8 cellular contexts compared by ENCODE assay signal in genomic region chr18:63161032-63161727, GRCh38.
DNase-seq lines count a peak whose midpoint lies in the region; ATAC-seq and TF ChIP-seq lines count a peak whose summit lies in the region.

No MANE protein-coding gene starts in this region.

- H3K9me3 ChIP-seq in OCI-LY7 (ENCODE audit: low read length) (no peaks in the 10 kb centered on the region), testis (no peaks in the 10 kb centered on the region)

- no peak for TF ChIP-seq CTCF in GM06990 (IDR thresholded peaks at IDR 0.05; ENCODE audit: insufficient read depth, low read length, poor library complexity, severe bottlenecking)
- no peak for TF ChIP-seq CTCF in OCI-LY7 (conservative IDR thresholded peaks at IDR 0.05; ENCODE audit: low read length)
- no peak for TF ChIP-seq CTCF in testis (IDR thresholded peaks at IDR 0.05)

- 83% methylated on average over 6 of the region's 6 CpGs for WGBS in testis, 2 donors

- H3K9me3 Mint-ChIP-seq in effector memory CD8-positive, alpha-beta T cell: peaks cover 2 to 7% of the 10 kb centered on the region in 2 donors

- H3K4me1 Mint-ChIP-seq in effector memory CD8-positive, alpha-beta T cell (ENCODE audit: low read depth in 2 of 2): peaks cover 76 to 84% of the 10 kb centered on the region in 2 donors

- H3K9me2 ChIP-seq in OCI-LY7 (ENCODE audit: insufficient read depth, low read length): no peaks in the 10 kb centered on the region

- peak; percentile 18 for ATAC-seq in GM21447 (IDR thresholded peaks at IDR 0.05; ENCODE audit: unreplicated experiment)
- ATAC-seq in effector memory CD8-positive, alpha-beta T cell (replicated peaks): peak; percentile 53

- peak overlapping the region; percentile 62 for H3K27ac ChIP-seq in OCI-LY7 (ENCODE audit: low read depth, low read length, poor library complexity, severe bottlenecking)
- peak overlapping the region; percentile 27 to 47 for H3K27ac ChIP-seq in testis

- H3K36me3 ChIP-seq in GM06990 (ENCODE audit: control insufficient read depth, insufficient read depth, low read length) (no peaks in the 10 kb centered on the region; the same call in 1 of the 2 replicates), OCI-LY7 (ENCODE audit: insufficient read depth, low read length) (no peaks in the 10 kb centered on the region), testis (ENCODE audit: low read depth, missing control alignments) (no peaks in the 10 kb centered on the region)

- H3K27ac Mint-ChIP-seq in effector memory CD8-positive, alpha-beta T cell: peak overlapping the region; percentile 97 to 99

- H3K4me3 ChIP-seq in GM06990 (replicated peaks; ENCODE audit: low read depth, low read length) (peak overlapping the region; percentile 51), OCI-LY7 (ENCODE audit: low read depth, low read length, poor library complexity, severe bottlenecking) (peak overlapping the region; percentile 38), testis (no peak overlapping the region)

- H3K27me3 ChIP-seq in GM06990 (replicated peaks; ENCODE audit: control insufficient read depth, insufficient read depth, low read length) (no peaks in the 10 kb centered on the region), testis (no peaks in the 10 kb centered on the region)

- peak overlapping the region; percentile 75 to 79 for H3K4me3 Mint-ChIP-seq in effector memory CD8-positive, alpha-beta T cell

- H2AFZ ChIP-seq in OCI-LY7 (ENCODE audit: low read length): peak overlapping the region; percentile 98; the same call in 1 of the 2 replicates

- no TSS peak for BruUV-seq in OCI-LY7 (replicated peaks; lab: Mats Ljungman, UMichigan)

- H3K4me1 ChIP-seq in OCI-LY7 (ENCODE audit: insufficient read depth, low read length, poor library complexity, severe bottlenecking): peaks cover 69% of the 10 kb centered on the region
- peaks cover 27% of the 10 kb centered on the region for H3K4me1 ChIP-seq in testis

- H3K27me3 Mint-ChIP-seq in effector memory CD8-positive, alpha-beta T cell: no peaks in the 10 kb centered on the region

- intact Hi-C loops in OCI-LY7 (cut with micrococcal nuclease; ENCODE audit: unreplicated experiment): no loop called here
- intact Hi-C loops in testis (cut with DNase I; ENCODE audit: low total_unique reads): no loop called here

- no peaks in the 10 kb centered on the region for H3K79me2 ChIP-seq in OCI-LY7 (ENCODE audit: insufficient read depth, low read depth, low read length)

- peak overlapping the region; percentile 90 for H3K4me2 ChIP-seq in OCI-LY7 (ENCODE audit: low read length)

- no peak for TF ChIP-seq POLR2A in testis (IDR thresholded peaks at IDR 0.05)

- H4K20me1 ChIP-seq in OCI-LY7 (ENCODE audit: insufficient read depth, low read length): no peaks in the 10 kb centered on the region

- CTCF ChIA-PET in OCI-LY7 (lab: Charles Lee; ENCODE audit: unreplicated experiment): no interaction called here

- peaks cover 23% of the 10 kb centered on the region for H3K36me3 Mint-ChIP-seq in effector memory CD8-positive, alpha-beta T cell (ENCODE audit: insufficient read depth)

- DNase-seq in GM06990 (ENCODE audit: extremely low read depth, insufficient read length): peak; percentile 60
- DNase-seq in OCI-LY7 (ENCODE audit: low spot score): peak; percentile 42
- DNase-seq in effector memory CD8-positive, alpha-beta T cell: peak; percentile 28 to 44 (median 31)
- no peak for DNase-seq in testis
- DNase-seq in hippocampal formation (lab: John Stamatoyannopoulos, UW): no peak
- DNase-seq in medulla oblongata (ENCODE audit: extremely low spot score): no peak
- DNase-seq in HCEC 1CT: no peak

- POLR2A ChIA-PET in OCI-LY7 (lab: Charles Lee): interaction anchor here (1.3 kb wide), 1 partner anchor 22 kb away, joined by 3 read pairs; no protein-coding TSS in a partner anchor

Comparison
In these comparisons a context has a peak if more than half of its experiments do, and no peak if none do; other contexts are left out.
1. DNase-seq: peak in GM06990 (single experiment), OCI-LY7 (single experiment) and effector memory CD8-positive, alpha-beta T cell (3 of 3); none in testis (single experiment), hippocampal formation (0 of 2), medulla oblongata (single experiment) and HCEC 1CT (single experiment).
2. H3K4me3 ChIP-seq: peak in GM06990 (single experiment) and OCI-LY7 (single experiment); none in testis (0 of 2).